Comparison of ENCODE assay signal across 32 cellular contexts in genomic region chr20:48851579-48851978, GRCh38. TPM values are rescaled to one million over a fixed set of nuclear protein-coding genes. Genes with fewer than 3 reads are reported as not detected.
"Had no signal": no experiment of that assay in that cellular context is flagged by ENCODE, and none has a peak within 500 bp of the region (broad histone marks: within the 10 kb centered on the region; RNA-seq: fewer than 3 reads in every experiment).

No MANE protein-coding gene starts in this region.

- H3K36me3 ChIP-seq: MG63 had no signal

- H3K27me3 ChIP-seq: MG63 had no signal

- H3K4me2 ChIP-seq: KMS-11 had no signal

- H3K9ac ChIP-seq: KMS-11 had no signal

- DNase-seq: Karpas-422, Kasumi-1, KG1, MG63, MM.1S, MV-4-11, NCI-H1048, NCI-H1092 treated with DMSO at 0.1 percent for 48 hours, NCI-H1105, NCI-H1105 treated with DMSO at 0.1 percent for 48 hours, NCI-H1417, NCI-H1436, NCI-H1436 treated with DMSO at 0.1 percent for 48 hours, NCI-H146, NCI-H1694, NCI-H1694 treated with DMSO at 0.1 percent for 48 hours, NCI-H187, NCI-H187 treated with DMSO at 0.1 percent for 48 hours, NCI-H1930, NCI-H2029, NCI-H2029 treated with DMSO at 0.1 percent for 48 hours, NCI-H2081, NCI-H2081 treated with DMSO at 0.1 percent for 48 hours, NCI-H2107, NCI-H2171, NCI-H2171 treated with DMSO at 0.1 percent for 48 hours, NCI-H2227 treated with DMSO at 0.1 percent for 48 hours, NCI-H226, NCI-H446, NCI-H446 treated with DMSO at 0.1 percent for 48 hours had no signal

- H3K27ac ChIP-seq: KMS-11 had no signal

- H3K9me3 ChIP-seq: MG63 had no signal

- H3K4me3 ChIP-seq: MG63 had no signal

RNA-seq across cellular contexts. Expression of gene PREX1, which starts 23.8 kb away (rescaled TPM):
- total RNA-seq: MCF 10A had no signal
